8 cellular contexts compared by ENCODE assay signal in genomic region chr5:131170540-131171275, GRCh38. TPM values are rescaled to one million over a fixed set of nuclear protein-coding genes. Genes with fewer than 3 reads are reported as not detected.
DNase-seq lines count a peak whose midpoint lies in the region; ATAC-seq and TF ChIP-seq lines count a peak whose summit lies in the region.

Gene LYRM7 (plus strand): TSS chr5:131170944. CDS start chr5:131171021, 77 bp downstream.

- ATAC-seq in HG03439 (IDR thresholded peaks at IDR 0.05; ENCODE audit: unreplicated experiment), result peak; percentile 99

- H3K4me3 ChIP-seq in choroid plexus epithelial cell (ENCODE audit: low read depth, low read length) (peak within 1 kb of the TSS; percentile 74), kidney epithelial cell (ENCODE audit: low read depth, low read length) (peak within 1 kb of the TSS; percentile 73)

- TF ChIP-seq CTCF in choroid plexus epithelial cell (conservative IDR thresholded peaks at IDR 0.05; ENCODE audit: low read depth, low read length), result peak; percentile 14
- TF ChIP-seq CTCF in kidney epithelial cell (IDR thresholded peaks at IDR 0.05; ENCODE audit: insufficient read depth, low read length, poor library complexity, severe bottlenecking), result no peak

- H3K36me3 ChIP-seq in kidney epithelial cell (ENCODE audit: control insufficient read depth, insufficient read depth, low read length), result no peaks in the 10 kb centered on the region

- peak; percentile 77 for TF ChIP-seq POLR2A in GM19193 (IDR thresholded peaks at IDR 0.05; ENCODE audit: extremely low read depth, insufficient read depth, insufficient read length)

- no peaks in the 10 kb centered on the region for H3K27me3 ChIP-seq in kidney epithelial cell (ENCODE audit: control insufficient read depth, insufficient read depth, low read length)

- DNase-seq in AML-193 (lab: John Stamatoyannopoulos, UW), result peak; percentile 98 to 99
- peak; percentile 94 for DNase-seq in NCI-H510A treated with DMSO at 0.1 percent for 48 hours (lab: John Stamatoyannopoulos, UW)
- peak; percentile 85 to 93 for DNase-seq in activated CD4-positive, alpha-beta T cell treated with anti-CD3 and anti-CD28 coated beads for 24 hours (ENCODE audit: low read depth in 2 of 2)
- DNase-seq in choroid plexus epithelial cell (ENCODE audit: low read depth), result peak; percentile 100
- peak; percentile 99 for DNase-seq in kidney epithelial cell (ENCODE audit: low read depth)
- peak; percentile 94 for DNase-seq in stimulated activated CD4-positive, alpha-beta T cell treated with anti-CD3 and anti-CD28 coated beads, Interleukin-15, amount 100 ng/mL, for 48 hours (ENCODE audit: low read depth in 2 of 2)

RNA-seq across cellular contexts. Expression of gene LYRM7, which starts in this region (rescaled TPM):
- 3.8 and 24.1 TPM in 2 replicates for total RNA-seq in kidney epithelial cell

Comparison
In these comparisons a context has a peak if more than half of its experiments do, and no peak if none do; other contexts are left out.
1. Peak in every context shown above with its lines: DNase-seq, ATAC-seq and H3K4me3 ChIP-seq.